17 cellular contexts compared by ENCODE assay signal in the genomic region with DNA sequence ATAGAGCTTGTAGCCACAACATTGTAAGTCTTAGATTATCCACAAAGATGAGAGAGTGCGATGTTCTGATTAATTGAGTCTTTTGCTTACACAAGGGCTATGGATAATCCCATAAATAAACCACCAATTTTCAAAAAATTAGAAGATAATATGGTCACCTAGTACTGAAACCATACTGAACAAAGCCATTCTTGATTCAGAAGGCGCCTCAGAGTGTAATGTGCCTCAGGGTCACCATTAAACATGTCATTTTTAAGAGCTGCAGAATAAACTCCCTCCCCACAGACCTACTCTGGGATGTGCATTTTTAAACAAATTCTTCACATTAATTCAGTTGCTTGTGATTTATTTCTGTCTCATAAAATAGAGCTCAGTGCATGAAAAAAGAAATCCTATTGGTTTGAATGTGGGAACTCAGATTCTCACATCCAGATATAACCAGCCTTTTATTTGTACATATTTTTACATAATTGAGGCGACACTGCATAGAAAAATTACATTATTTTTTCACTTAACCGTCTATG.
DNase-seq lines count a peak whose midpoint lies in the region; ATAC-seq, FAIRE-seq and TF ChIP-seq lines count a peak whose summit lies in the region.
"Had no signal": no experiment of that assay in that cellular context is flagged by ENCODE, and none has a peak within 500 bp of the region (broad histone marks: within the 10 kb centered on the region; RNA-seq: fewer than 3 reads in every experiment).

No MANE protein-coding gene starts in this region.

- peak overlapping the region; percentile 43 for H2AFZ ChIP-seq in smooth muscle cell (ENCODE audit: low read depth)
- H2AFZ ChIP-seq in HepG2 (ENCODE audit: low read length), result no peak overlapping the region

- no peaks in the 10 kb centered on the region for H3F3A ChIP-seq in smooth muscle cell (ENCODE audit: low read depth)

- TF ChIP-seq CTCF in smooth muscle cell (IDR thresholded peaks at IDR 0.05; ENCODE audit: borderline replicate concordance, insufficient read depth, poor library complexity, severe bottlenecking) (no peak), HepG2 (CRISPR knock-in tag; IDR thresholded peaks at IDR 0.05) (no peak), upper lobe of left lung (IDR thresholded peaks at IDR 0.05) (no peak)

- 88% methylated on average over 4 of the region's 4 CpGs for WGBS in smooth muscle cell (ENCODE audit: low lambda C conversion rate)
- 33% methylated on average over 4 of the region's 4 CpGs for WGBS in HepG2 (ENCODE audit: low lambda C conversion rate)
- 79 to 80% methylated on average over 4 of the region's 4 CpGs for WGBS in upper lobe of left lung, 2 donors

- FAIRE-seq in endometrium (lab: Jason Lieb, UNC) (peak; percentile 94), HepG2 (lab: Jason Lieb, UNC) (no peak)
- FAIRE-seq: GM12878, GM18507, H54, HTR-8/SVneo had no signal

- POLR2A ChIA-PET in HepG2 (lab: Yijun Ruan, JAX), result no interaction called here

- no TSS peak for BruUV-seq in HepG2 (replicated peaks; lab: Mats Ljungman, UMichigan)

- H3K4me2 ChIP-seq in smooth muscle cell (no peak overlapping the region), HepG2 (ENCODE audit: low read depth, low read length) (no peak overlapping the region)

- TF ChIP-seq EP300 in HepG2 (IDR thresholded peaks at IDR 0.05; ENCODE audit: low read depth in 2 of 2, low read length in 2 of 2) (no peak), HepG2 (CRISPR knock-in tag; IDR thresholded peaks at IDR 0.05; ENCODE audit: borderline replicate concordance) (no peak), upper lobe of left lung (IDR thresholded peaks at IDR 0.05) (no peak)

- H3K27ac ChIP-seq in smooth muscle cell (ENCODE audit: low read depth), result no peak overlapping the region
- H3K27ac ChIP-seq in HepG2 (ENCODE audit: extremely low read length, insufficient read depth, low read length), result no peak overlapping the region
- no peak overlapping the region for H3K27ac ChIP-seq in upper lobe of left lung
- H3K27ac ChIP-seq: BLaER1 treated with 17β-estradiol and CSF1 and Interleukin-3, amounts not matched to agents 10 nM and 100 nM had no signal

- no peak overlapping the region for H3K4me3 ChIP-seq in smooth muscle cell
- no peak overlapping the region for H3K4me3 ChIP-seq in HepG2 (replicated peaks in 1 of 3; ENCODE audit: insufficient read depth in 1 of 3, low read depth in 2 of 3, low read length in 3 of 3)
- H3K4me3 ChIP-seq in upper lobe of left lung, result no peak overlapping the region
- H3K4me3 ChIP-seq: BLaER1 treated with 17β-estradiol and CSF1 and Interleukin-3, amounts not matched to agents 10 nM and 100 nM; GM12878 had no signal

- H3K36me3 ChIP-seq in smooth muscle cell (ENCODE audit: low read depth) (no peaks in the 10 kb centered on the region), HepG2 (replicated peaks in 1 of 2; ENCODE audit: control insufficient read depth in 1 of 2, insufficient read depth in 2 of 2, low read length in 2 of 2) (no peaks in the 10 kb centered on the region), upper lobe of left lung (no peaks in the 10 kb centered on the region)
- H3K36me3 ChIP-seq: BLaER1 treated with 17β-estradiol and CSF1 and Interleukin-3, amounts not matched to agents 10 nM and 100 nM had no signal

- H3K27me3 ChIP-seq in smooth muscle cell (ENCODE audit: low read depth) (no peaks in the 10 kb centered on the region), HepG2 (ENCODE audit: control insufficient read depth in 1 of 2, insufficient read depth in 2 of 2, low read length in 2 of 2) (no peaks in the 10 kb centered on the region), upper lobe of left lung (no peaks in the 10 kb centered on the region)
- H3K27me3 ChIP-seq: BLaER1 treated with 17β-estradiol and CSF1 and Interleukin-3, amounts not matched to agents 10 nM and 100 nM had no signal

- ATAC-seq in HepG2 (no peak), upper lobe of left lung (ENCODE audit: low FRiP score in 2 of 2) (no peak)
- ATAC-seq: GM12878 had no signal

- H4K20me1 ChIP-seq in smooth muscle cell (ENCODE audit: low read depth) (no peaks in the 10 kb centered on the region), HepG2 (ENCODE audit: insufficient read depth, low read length) (no peaks in the 10 kb centered on the region)
- H4K20me1 ChIP-seq: BLaER1 treated with 17β-estradiol and CSF1 and Interleukin-3, amounts not matched to agents 10 nM and 100 nM had no signal

- H3K9me3 ChIP-seq in smooth muscle cell (replicated peaks; ENCODE audit: low read depth) (no peaks in the 10 kb centered on the region), HepG2 (ENCODE audit: low read length) (no peaks in the 10 kb centered on the region), upper lobe of left lung (no peaks in the 10 kb centered on the region)

- no peak for TF ChIP-seq POLR2A in HepG2 (IDR thresholded peaks at IDR 0.05; ENCODE audit: insufficient read depth in 1 of 2, low read depth in 2 of 2, low read length in 2 of 2)
- TF ChIP-seq POLR2A in upper lobe of left lung (IDR thresholded peaks at IDR 0.05), result no peak

- no peaks in the 10 kb centered on the region for H3K4me1 ChIP-seq in smooth muscle cell (ENCODE audit: low read depth)
- H3K4me1 ChIP-seq in HepG2 (ENCODE audit: insufficient read depth, low read length), result no peaks in the 10 kb centered on the region
- peaks cover 0 to 4% (median 0%) of the 10 kb centered on the region in 4 donors for H3K4me1 ChIP-seq in upper lobe of left lung

- H3K9ac ChIP-seq in smooth muscle cell (ENCODE audit: low read depth), result no peak overlapping the region
- H3K9ac ChIP-seq in HepG2 (ENCODE audit: insufficient read depth, low read depth, low read length), result no peak overlapping the region
- H3K9ac ChIP-seq: BLaER1 treated with 17β-estradiol and CSF1 and Interleukin-3, amounts not matched to agents 10 nM and 100 nM had no signal

- H3K79me2 ChIP-seq in smooth muscle cell (ENCODE audit: low read depth), result no peaks in the 10 kb centered on the region
- H3K79me2 ChIP-seq in HepG2 (ENCODE audit: insufficient read depth, low read length), result no peaks in the 10 kb centered on the region

- peak; percentile 10 for DNase-seq in COLO829 (ENCODE audit: low spot score)
- DNase-seq in NCI-H69 (lab: John Stamatoyannopoulos, UW), result peak; percentile 14
- DNase-seq in smooth muscle cell (lab: John Stamatoyannopoulos, UW; ENCODE audit: unreplicated experiment), result no peak
- DNase-seq in stimulated activated CD4-positive, alpha-beta T cell treated with anti-CD3 and anti-CD28 coated beads, Interleukin-15, amount 100 ng/mL, for 24 hours, result no peak
- no peak for DNase-seq in NCI-H2227 (lab: John Stamatoyannopoulos, UW; ENCODE audit: unreplicated experiment)
- no peak for DNase-seq in HepG2 (ENCODE audit: low spot score)
- no peak for DNase-seq in upper lobe of left lung
- DNase-seq: 8988T; ACHN; Calu3; CD4-positive, CD25-positive, alpha-beta regulatory T cell had no signal

- CTCF ChIA-PET in HepG2 (lab: Yijun Ruan, JAX; ENCODE audit: low intra/inter-chr PET ratio, low total read pairs), result no interaction called here

- TF ChIP-seq RAD21 in HepG2 (CRISPR knock-in tag; IDR thresholded peaks at IDR 0.05), result no peak

- in situ Hi-C loops in HepG2 (cut with HindIII; ENCODE audit: extremely low pct_ligation_motif_present, low pct_unique_long_range_greater_than_20kb), result no loop called here

- intact Hi-C loops in HepG2 (cut with micrococcal nuclease; ENCODE audit: unreplicated experiment), result no loop called here

TF ChIP-seq in HepG2, 621 proteins besides CTCF, POLR2A, EP300 and RAD21 (continues in another document):
- TF ChIP-seq CCAR2 (optimal IDR thresholded peaks at IDR 0.05; ENCODE audit: low read depth, low read length) (no peak), TIGD3 (CRISPR knock-in tag; IDR thresholded peaks at IDR 0.05; ENCODE audit: borderline replicate concordance) (no peak), IRF1 (CRISPR knock-in tag; IDR thresholded peaks at IDR 0.05; ENCODE audit: low read depth) (no peak), ZSCAN25 (CRISPR knock-in tag; IDR thresholded peaks at IDR 0.05) (no peak), ZNF335 (CRISPR knock-in tag; IDR thresholded peaks at IDR 0.05) (no peak), ZBTB26 (CRISPR knock-in tag; IDR thresholded peaks at IDR 0.05; ENCODE audit: borderline replicate concordance) (no peak), ZBTB1 (CRISPR knock-in tag; IDR thresholded peaks at IDR 0.05; ENCODE audit: borderline replicate concordance) (no peak), ZNF615 (CRISPR knock-in tag; IDR thresholded peaks at IDR 0.05; ENCODE audit: borderline replicate concordance) (no peak), STAG1 (CRISPR knock-in tag; IDR thresholded peaks at IDR 0.05) (no peak)

Comparison
In these comparisons a context has a peak if more than half of its experiments do, and no peak if none do; other contexts are left out.
1. DNase-seq: peak in COLO829 (single experiment) and NCI-H69 (single experiment); none in smooth muscle cell (single experiment), stimulated activated CD4-positive, alpha-beta T cell treated with anti-CD3 and anti-CD28 coated beads, Interleukin-15, amount 100 ng/mL, for 24 hours (single experiment), NCI-H2227 (single experiment), HepG2 (single experiment) and upper lobe of left lung (0 of 2).